ENCODE assay signal across 21 cellular contexts in genomic region chr6:165417298-165417865, GRCh38.
"Had no signal": no experiment of that assay in that cellular context is flagged by ENCODE, and none has a peak within 500 bp of the region (broad histone marks: within the 10 kb centered on the region; RNA-seq: fewer than 3 reads in every experiment).

No MANE protein-coding gene starts in this region.

- H3K9me3 ChIP-seq: esophagus squamous epithelium, gastrocnemius medialis, prostate gland, sigmoid colon, stomach, thyroid gland had no signal

- DNase-seq: cortex of kidney; effector memory CD8-positive, alpha-beta T cell; erythroblast; esophagus squamous epithelium; gastrocnemius medialis; head of caudate nucleus; mesendoderm; midbrain; naive thymus-derived CD4-positive, alpha-beta T cell; nucleus accumbens; right cardiac atrium; sigmoid colon; stimulated activated CD4-positive, alpha-beta T cell treated with anti-CD3 and anti-CD28 coated beads, Interleukin-2, amount 100 ng/mL, for 24 hours; stimulated activated CD4-positive, alpha-beta T cell treated with anti-CD3 and anti-CD28 coated beads, Interleukin-4, amount 100 ng/mL, for 24 hours; stimulated activated naive CD4-positive, alpha-beta T cell treated with Interleukin-2 at 50 U/mL for 16 hours; stomach; thyroid gland; trophoblast cell had no signal

- ATAC-seq: effector memory CD8-positive, alpha-beta T cell; gastrocnemius medialis; left lobe of liver; naive thymus-derived CD4-positive, alpha-beta T cell; right cardiac atrium; stimulated activated effector memory CD8-positive, alpha-beta T cell treated with anti-CD3 and anti-CD28 coated beads, Interleukin-12 subunit alpha, Interleukin-12 subunit beta, amount 100 ng/mL, for 72 hours had no signal

- H3K4me3 ChIP-seq: esophagus squamous epithelium, gastrocnemius medialis, prostate gland, sigmoid colon, stomach, thyroid gland had no signal

- H3K27ac ChIP-seq: esophagus squamous epithelium, gastrocnemius medialis, prostate gland, sigmoid colon, stomach, thyroid gland had no signal

- H3K36me3 ChIP-seq: esophagus squamous epithelium, gastrocnemius medialis, prostate gland had no signal

- H3K4me1 ChIP-seq: esophagus squamous epithelium, gastrocnemius medialis, prostate gland, sigmoid colon, stomach, thyroid gland had no signal

- H3K27me3 ChIP-seq: esophagus squamous epithelium, gastrocnemius medialis, sigmoid colon, stomach, thyroid gland had no signal
